Comparison of ENCODE assay signal across 16 cellular contexts in the genomic region with DNA sequence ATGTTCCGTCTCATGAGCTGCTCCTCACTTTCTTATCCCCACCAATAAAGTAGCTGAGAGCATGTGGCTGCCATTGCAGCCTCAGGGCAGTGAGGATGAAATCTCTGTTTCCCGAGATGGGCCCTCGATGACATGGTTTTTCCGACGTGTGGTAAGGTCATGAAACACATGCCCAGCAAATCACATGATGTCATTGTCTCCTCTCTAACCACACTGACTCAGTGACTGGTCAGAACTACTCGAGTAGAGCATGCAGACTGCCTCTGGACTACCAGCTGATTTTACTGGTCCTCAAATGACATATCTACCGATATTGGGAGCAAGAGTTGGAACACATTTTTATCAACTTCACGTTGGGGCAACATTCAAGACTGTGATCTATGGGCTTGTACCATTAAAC.
"Had no signal": no experiment of that assay in that cellular context is flagged by ENCODE, and none has a peak within 500 bp of the region (broad histone marks: within the 10 kb centered on the region; RNA-seq: fewer than 3 reads in every experiment).

No MANE protein-coding gene starts in this region.

- H2AFZ ChIP-seq: hepatocyte had no signal

- DNase-seq: activated CD4-positive, alpha-beta T cell treated with anti-CD3 and anti-CD28 coated beads, Interleukin-2, amount 50 U/mL, for 4 hours; activated CD4-positive, CD25-positive, alpha-beta regulatory T cell; activated naive CD4-positive, alpha-beta T cell; activated naive CD8-positive, alpha-beta T cell treated with anti-CD3 and anti-CD28 coated beads, Interleukin-2, amount 10 ng/mL, durations not matched to agents 7 days and 5 days; activated T-cell treated with anti-CD3 and anti-CD28 coated beads for 4 hours; central memory CD4-positive, alpha-beta T cell; colonic mucosa; left lung; naive thymus-derived CD8-positive, alpha-beta T cell; pancreas; stimulated activated CD4-positive, alpha-beta T cell treated with anti-CD3 and anti-CD28 coated beads, Interleukin-1b, Interleukin-23, amount 100 ng/mL, for 48 hours; stimulated activated naive CD8-positive, alpha-beta T cell treated with anti-CD3 and anti-CD28 coated beads, Interleukin-15, amount 100 ng/mL, for 72 hours; testis; upper lobe of left lung had no signal

- H3K4me3 ChIP-seq: colonic mucosa, esophagus muscularis mucosa, hepatocyte, left lung, pancreas, testis, upper lobe of left lung had no signal

- H3K27ac ChIP-seq: colonic mucosa, esophagus muscularis mucosa, hepatocyte, left lung, pancreas, testis, upper lobe of left lung had no signal

- H3K9me3 ChIP-seq: colonic mucosa, esophagus muscularis mucosa, pancreas, testis had no signal

- H3K27me3 ChIP-seq: colonic mucosa, esophagus muscularis mucosa, hepatocyte, left lung, pancreas, testis, upper lobe of left lung had no signal

- H3K4me1 ChIP-seq: colonic mucosa, esophagus muscularis mucosa, left lung, pancreas, testis, upper lobe of left lung had no signal

- H3K79me2 ChIP-seq: hepatocyte had no signal

- H3K36me3 ChIP-seq: colonic mucosa, esophagus muscularis mucosa, left lung, pancreas, upper lobe of left lung had no signal

- ATAC-seq: left lung; naive thymus-derived CD8-positive, alpha-beta T cell; pancreas; stimulated activated naive CD8-positive, alpha-beta T cell treated with anti-CD3 and anti-CD28 coated beads, Interleukin-15, amount 100 ng/mL, for 72 hours had no signal

- H3K4me2 ChIP-seq: hepatocyte had no signal
